In the genomic region with DNA sequence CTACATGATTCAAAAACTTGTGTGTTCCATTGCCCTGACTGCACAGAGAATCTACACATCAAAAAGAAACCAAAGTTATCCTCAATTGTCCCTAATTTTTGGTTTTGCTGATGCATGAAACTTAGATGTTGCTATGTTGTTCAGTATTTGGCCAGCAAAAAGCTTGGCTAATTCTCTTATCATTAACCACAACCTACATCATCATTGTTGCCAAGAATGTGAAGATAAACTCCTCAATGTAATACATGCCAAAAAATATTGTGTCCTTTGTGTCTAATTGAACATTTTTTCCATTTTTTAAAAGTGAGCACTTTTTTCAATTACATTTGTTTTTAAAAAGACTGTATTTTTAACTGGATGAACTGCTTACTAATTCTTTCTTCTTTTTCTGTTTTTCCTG, we compare ENCODE assay signal across 23 cellular contexts.
DNase-seq lines count a peak whose midpoint lies in the region; FAIRE-seq and TF ChIP-seq lines count a peak whose summit lies in the region.
"Had no signal": no experiment of that assay in that cellular context is flagged by ENCODE, and none has a peak within 500 bp of the region (broad histone marks: within the 10 kb centered on the region; RNA-seq: fewer than 3 reads in every experiment).

No MANE protein-coding gene starts in this region.

- no peaks in the 10 kb centered on the region for H3K9me3 ChIP-seq in astrocyte (ENCODE audit: insufficient read depth, low read depth, low read length)
- H3K9me3 ChIP-seq in WERI-Rb-1 (ENCODE audit: severe bottlenecking), result no peaks in the 10 kb centered on the region
- H3K9me3 ChIP-seq: SJCRH30 had no signal

- H3K9ac ChIP-seq in astrocyte (ENCODE audit: low read length), result no peak overlapping the region
- H3K9ac ChIP-seq: GM23248 had no signal

- peak; percentile 76 for FAIRE-seq in astrocyte (lab: Jason Lieb, UNC)
- FAIRE-seq in endometrium (lab: Jason Lieb, UNC), result peak; percentile 39
- FAIRE-seq: HepG2, K562 had no signal

- H3K79me2 ChIP-seq in astrocyte (ENCODE audit: insufficient read depth, low read length), result no peaks in the 10 kb centered on the region

- H3K4me3 ChIP-seq in astrocyte (ENCODE audit: insufficient read depth, low read depth, low read length) (no peak overlapping the region), retinal pigment epithelial cell (ENCODE audit: low read length) (no peak overlapping the region), WERI-Rb-1 (ENCODE audit: low read depth, low read length) (no peak overlapping the region)
- H3K4me3 ChIP-seq: GM23248, K562, PC-9, SJCRH30 had no signal

- H3K27me3 ChIP-seq in astrocyte (ENCODE audit: insufficient read depth, low read length) (peaks cover 1% of the 10 kb centered on the region), WERI-Rb-1 (ENCODE audit: insufficient read depth, low read depth, severe bottlenecking) (no peaks in the 10 kb centered on the region)
- H3K27me3 ChIP-seq: SJCRH30 had no signal

- H3K4me1 ChIP-seq in astrocyte (ENCODE audit: insufficient read depth, low read length), result no peaks in the 10 kb centered on the region
- H3K4me1 ChIP-seq: SJCRH30 had no signal

- H2AFZ ChIP-seq in astrocyte (ENCODE audit: low read depth, low read length), result no peak overlapping the region
- H2AFZ ChIP-seq: GM23248, PC-9 had no signal

- no peak overlapping the region for H3K27ac Mint-ChIP-seq in astrocyte (ENCODE audit: unreplicated experiment)
- H3K27ac Mint-ChIP-seq: B cell; CD8-positive, alpha-beta memory T cell had no signal

- no peak overlapping the region for H3K27ac ChIP-seq in astrocyte (ENCODE audit: low read depth, low read length)
- no peak overlapping the region for H3K27ac ChIP-seq in WERI-Rb-1
- H3K27ac ChIP-seq: C4-2B, GM23248, PC-9, SJCRH30 had no signal

- POLR2A ChIA-PET in HEK293T (lab: Yijun Ruan, JAX), result no interaction called here

- H3K4me1 Mint-ChIP-seq in astrocyte (ENCODE audit: low read depth, unreplicated experiment), result no peaks in the 10 kb centered on the region
- H3K4me1 Mint-ChIP-seq: B cell; CD8-positive, alpha-beta memory T cell had no signal

- no peaks in the 10 kb centered on the region for H3K36me3 Mint-ChIP-seq in astrocyte (ENCODE audit: low read depth, unreplicated experiment)
- H3K36me3 Mint-ChIP-seq: CD8-positive, alpha-beta memory T cell had no signal

- no peaks in the 10 kb centered on the region for H3K9me3 Mint-ChIP-seq in astrocyte (ENCODE audit: unreplicated experiment)

- H3K36me3 ChIP-seq in astrocyte (ENCODE audit: insufficient read depth, low read length) (no peaks in the 10 kb centered on the region), WERI-Rb-1 (no peaks in the 10 kb centered on the region)
- H3K36me3 ChIP-seq: SJCRH30 had no signal

- CTCF ChIA-PET in HEK293T (lab: Yijun Ruan, JAX), result no interaction called here

- H3K4me3 Mint-ChIP-seq in astrocyte (ENCODE audit: unreplicated experiment), result no peak overlapping the region
- H3K4me3 Mint-ChIP-seq: B cell; CD8-positive, alpha-beta memory T cell had no signal

- H3K4me2 ChIP-seq in astrocyte (ENCODE audit: low read length), result no peak overlapping the region
- H3K4me2 ChIP-seq: PC-9 had no signal

- TF ChIP-seq CTCF in astrocyte (IDR thresholded peaks at IDR 0.05; ENCODE audit: insufficient read depth, low read depth, low read length) (no peak), retinal pigment epithelial cell (conservative IDR thresholded peaks at IDR 0.05; ENCODE audit: low read depth, low read length) (no peak), WERI-Rb-1 (IDR thresholded peaks at IDR 0.05; ENCODE audit: low read depth, low read length) (no peak)

- H4K20me1 ChIP-seq in astrocyte (ENCODE audit: insufficient read depth, low read length), result no peaks in the 10 kb centered on the region

- no peaks in the 10 kb centered on the region for H3K27me3 Mint-ChIP-seq in astrocyte (ENCODE audit: low read depth, unreplicated experiment)
- H3K27me3 Mint-ChIP-seq: B cell; CD8-positive, alpha-beta memory T cell had no signal

- DNase-seq in NCI-H226, result peak; percentile 69
- peak; percentile 80 for DNase-seq in astrocyte (ENCODE audit: low read depth)
- peak; percentile 19 for DNase-seq in retinal pigment epithelial cell (ENCODE audit: low read depth)
- no peak for DNase-seq in WERI-Rb-1
- DNase-seq in MV-4-11 (lab: John Stamatoyannopoulos, UW), result no peak
- no peak for DNase-seq in HEK293T (ENCODE audit: extremely low spot score)
- no peak for DNase-seq in occipital lobe (lab: John Stamatoyannopoulos, UW)
- DNase-seq: CD8-positive, alpha-beta memory T cell; DMS79 treated with DMSO at 0.1 percent for 48 hours; GM23248; H7; Kasumi-1; NCI-H1105 treated with DMSO at 0.1 percent for 48 hours; NCI-H146; NCI-H2029; NCI-H526 treated with DMSO at 0.1 percent for 48 hours; PC-9; SJCRH30 had no signal

TF ChIP-seq in HEK293T, 16 proteins besides CTCF, POLR2A, EP300 and RAD21:
- TF ChIP-seq ARNT (IDR thresholded peaks at IDR 0.05), result no peak
- TF ChIP-seq FOXM1 (IDR thresholded peaks at IDR 0.05; ENCODE audit: borderline replicate concordance), result no peak
- no peak for TF ChIP-seq CTBP1 (IDR thresholded peaks at IDR 0.05; ENCODE audit: borderline replicate concordance)
- TF ChIP-seq L3MBTL2 (conservative IDR thresholded peaks at IDR 0.05), result no peak
- no peak for TF ChIP-seq BHLHE40 (IDR thresholded peaks at IDR 0.05; ENCODE audit: borderline replicate concordance)
- TF ChIP-seq, protein P1, sequence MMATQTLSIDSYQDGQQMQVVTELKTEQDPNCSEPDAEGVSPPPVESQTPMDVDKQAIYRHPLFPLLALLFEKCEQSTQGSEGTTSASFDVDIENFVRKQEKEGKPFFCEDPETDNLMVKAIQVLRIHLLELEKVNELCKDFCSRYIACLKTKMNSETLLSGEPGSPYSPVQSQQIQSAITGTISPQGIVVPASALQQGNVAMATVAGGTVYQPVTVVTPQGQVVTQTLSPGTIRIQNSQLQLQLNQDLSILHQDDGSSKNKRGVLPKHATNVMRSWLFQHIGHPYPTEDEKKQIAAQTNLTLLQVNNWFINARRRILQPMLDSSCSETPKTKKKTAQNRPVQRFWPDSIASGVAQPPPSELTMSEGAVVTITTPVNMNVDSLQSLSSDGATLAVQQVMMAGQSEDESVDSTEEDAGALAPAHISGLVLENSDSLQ (IDR thresholded peaks at IDR 0.05), result no peak
- no peak for TF ChIP-seq LEF1 (IDR thresholded peaks at IDR 0.05; ENCODE audit: borderline replicate concordance)
- TF ChIP-seq FOXK2 (IDR thresholded peaks at IDR 0.05), result no peak
- no peak for TF ChIP-seq FOXA1 (IDR thresholded peaks at IDR 0.05)

Comparison
In these comparisons a context has a peak if more than half of its experiments do, and no peak if none do; other contexts are left out.
1. DNase-seq: peak in NCI-H226 (single experiment), astrocyte (single experiment) and retinal pigment epithelial cell (single experiment); none in WERI-Rb-1 (single experiment), MV-4-11 (single experiment), HEK293T (single experiment) and occipital lobe (single experiment).